Comparison of ENCODE assay signal across 1 cellular context in genomic region chr7:135199439-135199838, GRCh38.
TF ChIP-seq lines count a peak whose summit lies in the region.

No MANE protein-coding gene starts in this region.

TF ChIP-seq in GM23338, 12 proteins besides CTCF, POLR2A, EP300 and RAD21:
- no peak for TF ChIP-seq ZNF114 (CRISPR knock-in tag; IDR thresholded peaks at IDR 0.05)
- no peak for TF ChIP-seq NANOG (IDR thresholded peaks at IDR 0.05; ENCODE audit: borderline replicate concordance)
- no peak for TF ChIP-seq CREB1 (CRISPR knock-in tag; IDR thresholded peaks at IDR 0.05; ENCODE audit: low read depth)
- TF ChIP-seq, protein P1, sequence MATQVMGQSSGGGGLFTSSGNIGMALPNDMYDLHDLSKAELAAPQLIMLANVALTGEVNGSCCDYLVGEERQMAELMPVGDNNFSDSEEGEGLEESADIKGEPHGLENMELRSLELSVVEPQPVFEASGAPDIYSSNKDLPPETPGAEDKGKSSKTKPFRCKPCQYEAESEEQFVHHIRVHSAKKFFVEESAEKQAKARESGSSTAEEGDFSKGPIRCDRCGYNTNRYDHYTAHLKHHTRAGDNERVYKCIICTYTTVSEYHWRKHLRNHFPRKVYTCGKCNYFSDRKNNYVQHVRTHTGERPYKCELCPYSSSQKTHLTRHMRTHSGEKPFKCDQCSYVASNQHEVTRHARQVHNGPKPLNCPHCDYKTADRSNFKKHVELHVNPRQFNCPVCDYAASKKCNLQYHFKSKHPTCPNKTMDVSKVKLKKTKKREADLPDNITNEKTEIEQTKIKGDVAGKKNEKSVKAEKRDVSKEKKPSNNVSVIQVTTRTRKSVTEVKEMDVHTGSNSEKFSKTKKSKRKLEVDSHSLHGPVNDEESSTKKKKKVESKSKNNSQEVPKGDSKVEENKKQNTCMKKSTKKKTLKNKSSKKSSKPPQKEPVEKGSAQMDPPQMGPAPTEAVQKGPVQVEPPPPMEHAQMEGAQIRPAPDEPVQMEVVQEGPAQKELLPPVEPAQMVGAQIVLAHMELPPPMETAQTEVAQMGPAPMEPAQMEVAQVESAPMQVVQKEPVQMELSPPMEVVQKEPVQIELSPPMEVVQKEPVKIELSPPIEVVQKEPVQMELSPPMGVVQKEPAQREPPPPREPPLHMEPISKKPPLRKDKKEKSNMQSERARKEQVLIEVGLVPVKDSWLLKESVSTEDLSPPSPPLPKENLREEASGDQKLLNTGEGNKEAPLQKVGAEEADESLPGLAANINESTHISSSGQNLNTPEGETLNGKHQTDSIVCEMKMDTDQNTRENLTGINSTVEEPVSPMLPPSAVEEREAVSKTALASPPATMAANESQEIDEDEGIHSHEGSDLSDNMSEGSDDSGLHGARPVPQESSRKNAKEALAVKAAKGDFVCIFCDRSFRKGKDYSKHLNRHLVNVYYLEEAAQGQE (IDR thresholded peaks at IDR 0.05; ENCODE audit: unreplicated experiment) = no peak
- TF ChIP-seq, protein P2, sequence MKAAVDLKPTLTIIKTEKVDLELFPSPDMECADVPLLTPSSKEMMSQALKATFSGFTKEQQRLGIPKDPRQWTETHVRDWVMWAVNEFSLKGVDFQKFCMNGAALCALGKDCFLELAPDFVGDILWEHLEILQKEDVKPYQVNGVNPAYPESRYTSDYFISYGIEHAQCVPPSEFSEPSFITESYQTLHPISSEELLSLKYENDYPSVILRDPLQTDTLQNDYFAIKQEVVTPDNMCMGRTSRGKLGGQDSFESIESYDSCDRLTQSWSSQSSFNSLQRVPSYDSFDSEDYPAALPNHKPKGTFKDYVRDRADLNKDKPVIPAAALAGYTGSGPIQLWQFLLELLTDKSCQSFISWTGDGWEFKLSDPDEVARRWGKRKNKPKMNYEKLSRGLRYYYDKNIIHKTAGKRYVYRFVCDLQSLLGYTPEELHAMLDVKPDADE (IDR thresholded peaks at IDR 0.05) = no peak
- TF ChIP-seq POLR2AphosphoS5 (IDR thresholded peaks at IDR 0.05; ENCODE audit: low read depth) = no peak
- TF ChIP-seq EZH2phosphoT487 (IDR thresholded peaks at IDR 0.05; ENCODE audit: unreplicated experiment) = no peak
- no peak for TF ChIP-seq ZNF331 (CRISPR knock-in tag; IDR thresholded peaks at IDR 0.05; ENCODE audit: low read depth)
- no peak for TF ChIP-seq STAT1 (IDR thresholded peaks at IDR 0.05; ENCODE audit: unreplicated experiment)
- no peak for TF ChIP-seq JUNB (IDR thresholded peaks at IDR 0.05; ENCODE audit: unreplicated experiment)
- TF ChIP-seq, protein P3, sequence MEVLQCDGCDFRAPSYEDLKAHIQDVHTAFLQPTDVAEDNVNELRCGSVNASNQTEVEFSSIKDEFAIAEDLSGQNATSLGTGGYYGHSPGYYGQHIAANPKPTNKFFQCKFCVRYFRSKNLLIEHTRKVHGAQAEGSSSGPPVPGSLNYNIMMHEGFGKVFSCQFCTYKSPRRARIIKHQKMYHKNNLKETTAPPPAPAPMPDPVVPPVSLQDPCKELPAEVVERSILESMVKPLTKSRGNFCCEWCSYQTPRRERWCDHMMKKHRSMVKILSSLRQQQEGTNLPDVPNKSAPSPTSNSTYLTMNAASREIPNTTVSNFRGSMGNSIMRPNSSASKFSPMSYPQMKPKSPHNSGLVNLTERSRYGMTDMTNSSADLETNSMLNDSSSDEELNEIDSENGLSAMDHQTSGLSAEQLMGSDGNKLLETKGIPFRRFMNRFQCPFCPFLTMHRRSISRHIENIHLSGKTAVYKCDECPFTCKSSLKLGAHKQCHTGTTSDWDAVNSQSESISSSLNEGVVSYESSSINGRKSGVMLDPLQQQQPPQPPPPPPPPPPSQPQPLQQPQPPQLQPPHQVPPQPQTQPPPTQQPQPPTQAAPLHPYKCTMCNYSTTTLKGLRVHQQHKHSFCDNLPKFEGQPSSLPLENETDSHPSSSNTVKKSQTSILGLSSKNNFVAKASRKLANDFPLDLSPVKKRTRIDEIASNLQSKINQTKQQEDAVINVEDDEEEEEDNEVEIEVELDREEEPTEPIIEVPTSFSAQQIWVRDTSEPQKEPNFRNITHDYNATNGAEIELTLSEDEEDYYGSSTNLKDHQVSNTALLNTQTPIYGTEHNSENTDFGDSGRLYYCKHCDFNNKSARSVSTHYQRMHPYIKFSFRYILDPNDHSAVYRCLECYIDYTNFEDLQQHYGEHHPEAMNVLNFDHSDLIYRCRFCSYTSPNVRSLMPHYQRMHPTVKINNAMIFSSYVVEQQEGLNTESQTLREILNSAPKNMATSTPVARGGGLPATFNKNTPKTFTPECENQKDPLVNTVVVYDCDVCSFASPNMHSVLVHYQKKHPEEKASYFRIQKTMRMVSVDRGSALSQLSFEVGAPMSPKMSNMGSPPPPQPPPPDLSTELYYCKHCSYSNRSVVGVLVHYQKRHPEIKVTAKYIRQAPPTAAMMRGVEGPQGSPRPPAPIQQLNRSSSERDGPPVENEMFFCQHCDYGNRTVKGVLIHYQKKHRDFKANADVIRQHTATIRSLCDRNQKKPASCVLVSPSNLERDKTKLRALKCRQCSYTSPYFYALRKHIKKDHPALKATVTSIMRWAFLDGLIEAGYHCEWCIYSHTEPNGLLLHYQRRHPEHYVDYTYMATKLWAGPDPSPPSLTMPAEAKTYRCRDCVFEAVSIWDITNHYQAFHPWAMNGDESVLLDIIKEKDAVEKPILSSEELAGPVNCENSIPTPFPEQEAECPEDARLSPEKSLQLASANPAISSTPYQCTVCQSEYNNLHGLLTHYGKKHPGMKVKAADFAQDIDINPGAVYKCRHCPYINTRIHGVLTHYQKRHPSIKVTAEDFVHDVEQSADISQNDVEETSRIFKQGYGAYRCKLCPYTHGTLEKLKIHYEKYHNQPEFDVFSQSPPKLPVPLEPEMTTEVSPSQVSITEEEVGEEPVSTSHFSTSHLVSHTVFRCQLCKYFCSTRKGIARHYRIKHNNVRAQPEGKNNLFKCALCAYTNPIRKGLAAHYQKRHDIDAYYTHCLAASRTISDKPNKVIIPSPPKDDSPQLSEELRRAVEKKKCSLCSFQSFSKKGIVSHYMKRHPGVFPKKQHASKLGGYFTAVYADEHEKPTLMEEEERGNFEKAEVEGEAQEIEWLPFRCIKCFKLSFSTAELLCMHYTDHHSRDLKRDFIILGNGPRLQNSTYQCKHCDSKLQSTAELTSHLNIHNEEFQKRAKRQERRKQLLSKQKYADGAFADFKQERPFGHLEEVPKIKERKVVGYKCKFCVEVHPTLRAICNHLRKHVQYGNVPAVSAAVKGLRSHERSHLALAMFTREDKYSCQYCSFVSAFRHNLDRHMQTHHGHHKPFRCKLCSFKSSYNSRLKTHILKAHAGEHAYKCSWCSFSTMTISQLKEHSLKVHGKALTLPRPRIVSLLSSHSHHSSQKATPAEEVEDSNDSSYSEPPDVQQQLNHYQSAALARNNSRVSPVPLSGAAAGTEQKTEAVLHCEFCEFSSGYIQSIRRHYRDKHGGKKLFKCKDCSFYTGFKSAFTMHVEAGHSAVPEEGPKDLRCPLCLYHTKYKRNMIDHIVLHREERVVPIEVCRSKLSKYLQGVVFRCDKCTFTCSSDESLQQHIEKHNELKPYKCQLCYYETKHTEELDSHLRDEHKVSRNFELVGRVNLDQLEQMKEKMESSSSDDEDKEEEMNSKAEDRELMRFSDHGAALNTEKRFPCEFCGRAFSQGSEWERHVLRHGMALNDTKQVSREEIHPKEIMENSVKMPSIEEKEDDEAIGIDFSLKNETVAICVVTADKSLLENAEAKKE (CRISPR knock-in tag; IDR thresholded peaks at IDR 0.05) = no peak
- TF ChIP-seq EZH2 (IDR thresholded peaks at IDR 0.05; ENCODE audit: low read depth, unreplicated experiment) = no peak
